Comparison of ENCODE assay signal across 1 cellular context in the genomic region with DNA sequence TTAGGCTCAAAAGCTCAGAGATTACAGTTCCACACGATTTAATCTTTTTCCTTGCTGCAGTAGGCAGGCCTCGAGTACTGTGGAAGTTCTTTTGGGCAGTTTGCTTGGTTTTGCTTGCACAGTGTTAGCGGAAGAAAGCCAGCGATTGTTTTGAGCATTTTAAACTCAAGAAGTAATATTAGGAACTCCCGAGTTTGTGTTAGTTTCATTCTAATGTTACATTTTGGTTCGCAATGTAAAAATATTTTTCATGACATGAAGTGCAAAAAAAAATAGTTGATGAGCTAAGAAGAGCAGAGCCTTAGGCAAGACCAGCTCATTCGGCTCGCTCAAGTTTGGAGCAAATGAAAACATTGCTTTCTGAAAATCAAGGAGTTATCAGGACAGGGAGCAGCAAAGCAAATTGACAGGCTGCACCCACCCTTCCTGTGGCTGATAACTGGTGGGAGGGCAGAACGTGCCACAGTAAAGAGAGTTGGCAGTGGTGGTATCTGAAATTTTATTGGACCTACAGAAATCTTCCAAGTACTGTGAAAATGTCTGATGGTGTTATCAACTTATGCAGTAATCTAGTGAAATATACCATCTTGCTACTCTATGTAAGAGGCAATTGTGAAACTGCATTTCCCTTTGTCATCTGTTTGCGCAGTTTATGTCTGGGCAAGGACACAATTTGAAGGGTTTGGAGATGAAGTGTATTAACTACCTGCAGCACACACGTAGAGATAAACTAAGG.
TF ChIP-seq lines count a peak whose summit lies in the region.

No MANE protein-coding gene starts in this region.

TF ChIP-seq in GM12878, 131 proteins besides CTCF, POLR2A, EP300 and RAD21:
- TF ChIP-seq, protein P1, sequence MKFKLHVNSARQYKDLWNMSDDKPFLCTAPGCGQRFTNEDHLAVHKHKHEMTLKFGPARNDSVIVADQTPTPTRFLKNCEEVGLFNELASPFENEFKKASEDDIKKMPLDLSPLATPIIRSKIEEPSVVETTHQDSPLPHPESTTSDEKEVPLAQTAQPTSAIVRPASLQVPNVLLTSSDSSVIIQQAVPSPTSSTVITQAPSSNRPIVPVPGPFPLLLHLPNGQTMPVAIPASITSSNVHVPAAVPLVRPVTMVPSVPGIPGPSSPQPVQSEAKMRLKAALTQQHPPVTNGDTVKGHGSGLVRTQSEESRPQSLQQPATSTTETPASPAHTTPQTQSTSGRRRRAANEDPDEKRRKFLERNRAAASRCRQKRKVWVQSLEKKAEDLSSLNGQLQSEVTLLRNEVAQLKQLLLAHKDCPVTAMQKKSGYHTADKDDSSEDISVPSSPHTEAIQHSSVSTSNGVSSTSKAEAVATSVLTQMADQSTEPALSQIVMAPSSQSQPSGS (IDR thresholded peaks at IDR 0.05; ENCODE audit: low read length) = peak; percentile 16; the same call in 1 of the 2 replicates
- TF ChIP-seq ZZZ3 (IDR thresholded peaks at IDR 0.05; ENCODE audit: control insufficient read depth, insufficient read length, low read depth) = no peak
- no peak for TF ChIP-seq ZNF384 (IDR thresholded peaks at IDR 0.05; ENCODE audit: borderline replicate concordance, low read depth, low read length)
- TF ChIP-seq, protein P2, sequence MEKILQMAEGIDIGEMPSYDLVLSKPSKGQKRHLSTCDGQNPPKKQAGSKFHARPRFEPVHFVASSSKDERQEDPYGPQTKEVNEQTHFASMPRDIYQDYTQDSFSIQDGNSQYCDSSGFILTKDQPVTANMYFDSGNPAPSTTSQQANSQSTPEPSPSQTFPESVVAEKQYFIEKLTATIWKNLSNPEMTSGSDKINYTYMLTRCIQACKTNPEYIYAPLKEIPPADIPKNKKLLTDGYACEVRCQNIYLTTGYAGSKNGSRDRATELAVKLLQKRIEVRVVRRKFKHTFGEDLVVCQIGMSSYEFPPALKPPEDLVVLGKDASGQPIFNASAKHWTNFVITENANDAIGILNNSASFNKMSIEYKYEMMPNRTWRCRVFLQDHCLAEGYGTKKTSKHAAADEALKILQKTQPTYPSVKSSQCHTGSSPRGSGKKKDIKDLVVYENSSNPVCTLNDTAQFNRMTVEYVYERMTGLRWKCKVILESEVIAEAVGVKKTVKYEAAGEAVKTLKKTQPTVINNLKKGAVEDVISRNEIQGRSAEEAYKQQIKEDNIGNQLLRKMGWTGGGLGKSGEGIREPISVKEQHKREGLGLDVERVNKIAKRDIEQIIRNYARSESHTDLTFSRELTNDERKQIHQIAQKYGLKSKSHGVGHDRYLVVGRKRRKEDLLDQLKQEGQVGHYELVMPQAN (conservative IDR thresholded peaks at IDR 0.05) = peak; percentile 26; the same call in 1 of the 2 replicates
- TF ChIP-seq, protein P3, sequence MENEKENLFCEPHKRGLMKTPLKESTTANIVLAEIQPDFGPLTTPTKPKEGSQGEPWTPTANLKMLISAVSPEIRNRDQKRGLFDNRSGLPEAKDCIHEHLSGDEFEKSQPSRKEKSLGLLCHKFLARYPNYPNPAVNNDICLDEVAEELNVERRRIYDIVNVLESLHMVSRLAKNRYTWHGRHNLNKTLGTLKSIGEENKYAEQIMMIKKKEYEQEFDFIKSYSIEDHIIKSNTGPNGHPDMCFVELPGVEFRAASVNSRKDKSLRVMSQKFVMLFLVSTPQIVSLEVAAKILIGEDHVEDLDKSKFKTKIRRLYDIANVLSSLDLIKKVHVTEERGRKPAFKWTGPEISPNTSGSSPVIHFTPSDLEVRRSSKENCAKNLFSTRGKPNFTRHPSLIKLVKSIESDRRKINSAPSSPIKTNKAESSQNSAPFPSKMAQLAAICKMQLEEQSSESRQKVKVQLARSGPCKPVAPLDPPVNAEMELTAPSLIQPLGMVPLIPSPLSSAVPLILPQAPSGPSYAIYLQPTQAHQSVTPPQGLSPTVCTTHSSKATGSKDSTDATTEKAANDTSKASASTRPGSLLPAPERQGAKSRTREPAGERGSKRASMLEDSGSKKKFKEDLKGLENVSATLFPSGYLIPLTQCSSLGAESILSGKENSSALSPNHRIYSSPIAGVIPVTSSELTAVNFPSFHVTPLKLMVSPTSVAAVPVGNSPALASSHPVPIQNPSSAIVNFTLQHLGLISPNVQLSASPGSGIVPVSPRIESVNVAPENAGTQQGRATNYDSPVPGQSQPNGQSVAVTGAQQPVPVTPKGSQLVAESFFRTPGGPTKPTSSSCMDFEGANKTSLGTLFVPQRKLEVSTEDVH (IDR thresholded peaks at IDR 0.05; ENCODE audit: low read depth, partially characterized antibody) = no peak
- no peak for TF ChIP-seq ESRRA (IDR thresholded peaks at IDR 0.05; ENCODE audit: low read length)
- no peak for TF ChIP-seq SRF (IDR thresholded peaks at IDR 0.05; ENCODE audit: low read depth in 2 of 2, low read length in 2 of 2)
- TF ChIP-seq BHLHE40 (IDR thresholded peaks at IDR 0.05; ENCODE audit: borderline replicate concordance in 1 of 2, low read depth in 2 of 2, low read length in 1 of 2) = peak; percentile 14 to 52; a peak in 2 of 4 replicates
